ENCODE assay signal across 14 cellular contexts in genomic region chr5:149392718-149393117, GRCh38. TPM values are rescaled to one million over a fixed set of nuclear protein-coding genes. Genes with fewer than 3 reads are reported as not detected.
DNase-seq lines count a peak whose midpoint lies in the region; ATAC-seq, FAIRE-seq and TF ChIP-seq lines count a peak whose summit lies in the region.
"Had no signal": no experiment of that assay in that cellular context is flagged by ENCODE, and none has a peak within 500 bp of the region (broad histone marks: within the 10 kb centered on the region; RNA-seq: fewer than 3 reads in every experiment).

No MANE protein-coding gene starts in this region.

- no peak overlapping the region for H3K14ac ChIP-seq in H1 (ENCODE audit: insufficient read length)

- H3K4me1 ChIP-seq in H1 (replicated peaks in 1 of 4; ENCODE audit: control insufficient read depth in 3 of 4, insufficient read depth in 4 of 4, low read length in 3 of 4) (no peaks in the 10 kb centered on the region), Peyer's patch (no peaks in the 10 kb centered on the region)

- no peak overlapping the region for H2BK20ac ChIP-seq in H1 (ENCODE audit: low read length)

- no peaks in the 10 kb centered on the region for H3K79me2 ChIP-seq in H1 (ENCODE audit: control insufficient read depth in 1 of 2, insufficient read depth in 2 of 2, low read length in 2 of 2)

- no peak overlapping the region for H3K4me3 ChIP-seq in H1 (ENCODE audit: extremely low read depth in 1 of 4, insufficient read depth in 2 of 4, low read depth in 3 of 4, low read length in 4 of 4)
- H3K4me3 ChIP-seq in skeletal muscle cell (ENCODE audit: low read depth, low read length): no peak overlapping the region
- H3K4me3 ChIP-seq in Peyer's patch: no peak overlapping the region

- no peak overlapping the region for H3K56ac ChIP-seq in H1 (replicated peaks; ENCODE audit: insufficient read length, low read depth, low read length)

- CTCF ChIA-PET in H1 (lab: Charles Lee; ENCODE audit: partially characterized antibody): interaction anchor here (1.0 to 46.1 kb wide), 5 partner anchors 11 to 46 kb away, joined by 3 to 1310 read pairs (median 6); no protein-coding TSS in a partner anchor

- FAIRE-seq in H1 (lab: Jason Lieb, UNC): no peak

- H2AK5ac ChIP-seq in H1 (ENCODE audit: low read depth, low read length): 0 out of 2 replicates have a peak overlapping the region, but pooled peaks have one; percentile 40

- H3K23ac ChIP-seq in H1 (ENCODE audit: insufficient read length): no peak overlapping the region

- no peak overlapping the region for H2BK120ac ChIP-seq in H1 (replicated peaks; ENCODE audit: low read depth, low read length)

- H3K27ac ChIP-seq in H1 (ENCODE audit: low read depth, low read length) (no peak overlapping the region), Peyer's patch (no peak overlapping the region)
- H3K27ac ChIP-seq: neutrophil had no signal

- 92% methylated on average over 19 of the region's 19 CpGs; no CpG with 5 or more reads in 1 of the 2 experiments for WGBS in H1 (ENCODE audit: extremely low coverage in 1 of 2, insufficient coverage in 1 of 2, insufficient read length in 1 of 2, insufficient replicate concordance in 2 of 2, low coverage in 1 of 2, low lambda C conversion rate in 2 of 2, missing lambda C conversion rate in 1 of 2), 2 experiments

- H3K9ac ChIP-seq in H1 (replicated peaks in 1 of 4; ENCODE audit: extremely low read depth in 1 of 4, low read depth in 3 of 4, low read length in 3 of 4): no peak overlapping the region

- peak overlapping the region; percentile 88 for H4K91ac ChIP-seq in H1 (replicated peaks; ENCODE audit: insufficient read length, low read length)

- H2BK15ac ChIP-seq in H1 (ENCODE audit: low read length): no peak overlapping the region

- no peak overlapping the region for H2AFZ ChIP-seq in H1 (ENCODE audit: low read length)

- H3K36me3 ChIP-seq in H1 (ENCODE audit: control insufficient read depth in 2 of 4, insufficient read depth in 4 of 4, low read length in 3 of 4): no peaks in the 10 kb centered on the region
- H3K36me3 ChIP-seq in Peyer's patch: no peaks in the 10 kb centered on the region
- H3K36me3 ChIP-seq: neutrophil had no signal

- no peak overlapping the region for H3K4me2 ChIP-seq in H1 (ENCODE audit: insufficient read depth in 1 of 2, low read depth in 2 of 2, low read length in 2 of 2)

- no peak for TF ChIP-seq EP300 in H1 (IDR thresholded peaks at IDR 0.05; ENCODE audit: borderline replicate concordance in 1 of 2, low read depth in 2 of 2, low read length in 2 of 2)

- H3K27me3 ChIP-seq in H1 (replicated peaks in 1 of 4; ENCODE audit: control insufficient read depth in 3 of 4, extremely low read depth in 1 of 4, insufficient read depth in 3 of 4, low read length in 3 of 4) (no peaks in the 10 kb centered on the region; a peak in 1 of 7 replicates), Peyer's patch (no peaks in the 10 kb centered on the region)
- H3K27me3 ChIP-seq: neutrophil had no signal

- no peaks in the 10 kb centered on the region for H4K20me1 ChIP-seq in H1 (replicated peaks in 1 of 2; ENCODE audit: control insufficient read depth in 1 of 2, insufficient read depth in 2 of 2, low read length in 2 of 2)

- DNase-seq in activated CD4-positive, CD25-positive, alpha-beta regulatory T cell (lab: John Stamatoyannopoulos, UW): no peak
- DNase-seq in M059J (ENCODE audit: low read depth) (peak; percentile 58), H1 (ENCODE audit: low read depth in 1 of 2, low spot score in 2 of 2) (no peak), skeletal muscle cell (ENCODE audit: low read depth) (peak; percentile 83), Peyer's patch (no peak), erythroblast (lab: John Stamatoyannopoulos, UW) (no peak)
- DNase-seq: activated CD4-positive, alpha-beta T cell treated with anti-CD3 and anti-CD28 coated beads for 4 hours; activated effector memory CD4-positive, alpha-beta T cell treated with Interleukin-2 at 50 U/mL for 16 hours; endodermal cell had no signal

- POLR2A ChIA-PET in H1 (lab: Charles Lee; ENCODE audit: partially characterized antibody): interaction anchor here (1.2 to 1.3 kb wide), 2 partner anchors 21 to 31 kb away, joined by 3 read pairs; no protein-coding TSS in a partner anchor

- no peak for TF ChIP-seq RAD21 in H1 (IDR thresholded peaks at IDR 0.05 in 1 of 2, conservative IDR thresholded peaks at IDR 0.05 in 1 of 2; ENCODE audit: low read depth in 2 of 2, low read length in 2 of 2)

- TF ChIP-seq POLR2A in H1 (IDR thresholded peaks at IDR 0.05; ENCODE audit: control extremely low read depth in 1 of 2, low read depth in 2 of 2, low read length in 2 of 2) (no peak), Peyer's patch (IDR thresholded peaks at IDR 0.05) (no peak), erythroblast (IDR thresholded peaks at IDR 0.05; ENCODE audit: low read length) (no peak)

- no peaks in the 10 kb centered on the region for H3K79me1 ChIP-seq in H1 (ENCODE audit: low read depth, low read length)

- H3K9me3 ChIP-seq in H1 (ENCODE audit: insufficient read depth in 2 of 2, low read depth in 1 of 2, low read length in 1 of 2) (no peaks in the 10 kb centered on the region), Peyer's patch (no peaks in the 10 kb centered on the region)
- H3K9me3 ChIP-seq: neutrophil had no signal

- no peak overlapping the region for H3K18ac ChIP-seq in H1 (ENCODE audit: extremely low read depth, low read length)

- no peak overlapping the region for H2BK12ac ChIP-seq in H1 (ENCODE audit: low read depth, low read length)

- TF ChIP-seq CTCF in H1 (IDR thresholded peaks at IDR 0.05; ENCODE audit: control extremely low read depth in 1 of 3, insufficient read depth in 1 of 3, low read depth in 1 of 3, low read length in 3 of 3) (no peak), Peyer's patch (IDR thresholded peaks at IDR 0.05) (no peak)

- peak; percentile 51 to 71 for ATAC-seq in activated CD4-positive, CD25-positive, alpha-beta regulatory T cell treated with anti-CD3 and anti-CD28 coated beads, Interleukin-2, amount 50 U/mL, for 24 hours
- ATAC-seq in HG03025 (IDR thresholded peaks at IDR 0.05; ENCODE audit: low FRiP score, unreplicated experiment): no peak

- H3K4ac ChIP-seq in H1 (replicated peaks; ENCODE audit: insufficient read length, low read depth, low read length): no peak overlapping the region

- H3K23me2 ChIP-seq in H1 (ENCODE audit: low read depth, low read length): peaks cover 2% of the 10 kb centered on the region; the same call in 1 of the 2 replicates

- no peak overlapping the region for H4K5ac ChIP-seq in H1 (ENCODE audit: insufficient read length, low read depth, low read length)

- no peak overlapping the region for H4K8ac ChIP-seq in H1 (ENCODE audit: extremely low read depth, insufficient read depth, low read length)

- no peak overlapping the region; the same call in 1 of the 2 replicates for H2BK5ac ChIP-seq in H1 (ENCODE audit: low read depth, low read length)

TF ChIP-seq in H1, 55 proteins besides CTCF, POLR2A, EP300 and RAD21 (continues in another document):
- TF ChIP-seq CBX5 (IDR thresholded peaks at IDR 0.05; ENCODE audit: low read depth, low read length): no peak
- TF ChIP-seq BRCA1 (IDR thresholded peaks at IDR 0.05; ENCODE audit: low read depth, low read length): no peak
- TF ChIP-seq YY1 (IDR thresholded peaks at IDR 0.05; ENCODE audit: low read depth, low read length): no peak
- TF ChIP-seq TBP (IDR thresholded peaks at IDR 0.05; ENCODE audit: low read depth, low read length): no peak
- no peak for TF ChIP-seq FOSL1 (IDR thresholded peaks at IDR 0.05; ENCODE audit: insufficient read depth, low read depth, low read length)
- no peak for TF ChIP-seq TAF1 (IDR thresholded peaks at IDR 0.05; ENCODE audit: low read depth, low read length)
- no peak for TF ChIP-seq MAX (IDR thresholded peaks at IDR 0.05)

RNA-seq across cellular contexts. Expression of gene IL17B, which starts 13.6 kb away (rescaled TPM):
- total RNA-seq in M059J (2014; rRNA removed; shearing (Covaris generic)): not detected in 2 replicates
- not detected in 2 replicates for total RNA-seq in H1 (2021; fragmentation: NEBNext Ultra II Directional; extraction: Animal tissue kit (Norgen Biotek cat#: 25700))
- polyA plus RNA-seq in H1 (2011; rRNA removed): 0.18 TPM in 1 of 2 replicates, not detected in the other
- not detected for polyA plus RNA-seq in H1 (2011; cell fraction: cytosol; rRNA removed)
- polyA plus RNA-seq in H1 (2011; cell fraction: nucleus; rRNA removed): not detected
- polyA plus RNA-seq in H1 (2012, experiment 1 of 2): not detected in 4 replicates
- not detected for polyA plus RNA-seq in H1 (2012, experiment 2 of 2)
- polyA plus RNA-seq in H1 (2013, experiment 1 of 2): not detected
- polyA plus RNA-seq in H1 (2013, experiment 2 of 2): not detected
- not detected in 2 replicates for polyA minus RNA-seq in H1 (2011; rRNA and poly(A)+ RNA removed)
- not detected for polyA minus RNA-seq in H1 (2011; cell fraction: cytosol; rRNA and poly(A)+ RNA removed)
- not detected for polyA minus RNA-seq in H1 (2011; cell fraction: nucleus; rRNA and poly(A)+ RNA removed)
- not detected for total RNA-seq in Peyer's patch
- total RNA-seq: A673, endodermal cell, lung microvascular endothelial cell had no signal

RNA-seq across cellular contexts. Expression of gene PCYOX1L, which starts 34.9 kb away (rescaled TPM):
- 8.2 and 12.0 TPM in 2 replicates for total RNA-seq in M059J (2014; rRNA removed; shearing (Covaris generic))
- total RNA-seq in H1 (2021; fragmentation: NEBNext Ultra II Directional; extraction: Animal tissue kit (Norgen Biotek cat#: 25700)): 6.8 and 7.9 TPM in 2 replicates
- 17.2 and 19.0 TPM in 2 replicates for polyA plus RNA-seq in H1 (2011; rRNA removed)
- 14.6 TPM for polyA plus RNA-seq in H1 (2011; cell fraction: cytosol; rRNA removed)
- polyA plus RNA-seq in H1 (2011; cell fraction: nucleus; rRNA removed): 26.8 TPM
- polyA plus RNA-seq in H1 (2012, experiment 1 of 2): 8.6 to 13.2 TPM (median 10.8 TPM) in 4 replicates
- 5.0 TPM for polyA plus RNA-seq in H1 (2012, experiment 2 of 2)
- polyA plus RNA-seq in H1 (2013, experiment 1 of 2): 15.8 TPM
- polyA plus RNA-seq in H1 (2013, experiment 2 of 2): 16.5 TPM
- polyA minus RNA-seq in H1 (2011; rRNA and poly(A)+ RNA removed): 13.5 and 14.2 TPM in 2 replicates
- 6.1 TPM for polyA minus RNA-seq in H1 (2011; cell fraction: cytosol; rRNA and poly(A)+ RNA removed)
- polyA minus RNA-seq in H1 (2011; cell fraction: nucleus; rRNA and poly(A)+ RNA removed): 10.8 TPM
- total RNA-seq in Peyer's patch: 10 to 100 TPM in 1 of 4 donors, 1 to 10 TPM in 3; 5.2 to 12.4 (median 6.3) TPM

RNA-seq across cellular contexts. Expression of gene GRPEL2, which starts 47.4 kb away (rescaled TPM):
- 14.1 and 20.3 TPM in 2 replicates for total RNA-seq in M059J (2014; rRNA removed; shearing (Covaris generic))
- 48.9 and 52.2 TPM in 2 replicates for total RNA-seq in H1 (2021; fragmentation: NEBNext Ultra II Directional; extraction: Animal tissue kit (Norgen Biotek cat#: 25700))
- 7.4 and 11.2 TPM in 2 replicates for polyA plus RNA-seq in H1 (2011; rRNA removed)
- 17.1 TPM for polyA plus RNA-seq in H1 (2011; cell fraction: cytosol; rRNA removed)
- 12.6 TPM for polyA plus RNA-seq in H1 (2011; cell fraction: nucleus; rRNA removed)
- 13.5 to 18.1 TPM (median 15.5 TPM) in 4 replicates for polyA plus RNA-seq in H1 (2012, experiment 1 of 2)
- polyA plus RNA-seq in H1 (2012, experiment 2 of 2): 1.7 TPM
- 19.6 TPM for polyA plus RNA-seq in H1 (2013, experiment 1 of 2)
- 19.1 TPM for polyA plus RNA-seq in H1 (2013, experiment 2 of 2)
- 38.9 and 44.5 TPM in 2 replicates for polyA minus RNA-seq in H1 (2011; rRNA and poly(A)+ RNA removed)
- polyA minus RNA-seq in H1 (2011; cell fraction: cytosol; rRNA and poly(A)+ RNA removed): 52.5 TPM
- polyA minus RNA-seq in H1 (2011; cell fraction: nucleus; rRNA and poly(A)+ RNA removed): 48.6 TPM
- 10 to 100 TPM in 2 of 4 donors, 1 to 10 TPM in 2; 6.3 to 19.0 (median 10.9) TPM for total RNA-seq in Peyer's patch

Comparison
In these comparisons a context has a peak if more than half of its experiments do, and no peak if none do; other contexts are left out.
1. DNase-seq: peak in M059J (single experiment) and skeletal muscle cell (single experiment); none in activated CD4-positive, CD25-positive, alpha-beta regulatory T cell (0 of 4), H1 (0 of 2), Peyer's patch (0 of 3) and erythroblast (0 of 2).